Comparison of ENCODE assay signal across 8 cellular contexts in the genomic region with DNA sequence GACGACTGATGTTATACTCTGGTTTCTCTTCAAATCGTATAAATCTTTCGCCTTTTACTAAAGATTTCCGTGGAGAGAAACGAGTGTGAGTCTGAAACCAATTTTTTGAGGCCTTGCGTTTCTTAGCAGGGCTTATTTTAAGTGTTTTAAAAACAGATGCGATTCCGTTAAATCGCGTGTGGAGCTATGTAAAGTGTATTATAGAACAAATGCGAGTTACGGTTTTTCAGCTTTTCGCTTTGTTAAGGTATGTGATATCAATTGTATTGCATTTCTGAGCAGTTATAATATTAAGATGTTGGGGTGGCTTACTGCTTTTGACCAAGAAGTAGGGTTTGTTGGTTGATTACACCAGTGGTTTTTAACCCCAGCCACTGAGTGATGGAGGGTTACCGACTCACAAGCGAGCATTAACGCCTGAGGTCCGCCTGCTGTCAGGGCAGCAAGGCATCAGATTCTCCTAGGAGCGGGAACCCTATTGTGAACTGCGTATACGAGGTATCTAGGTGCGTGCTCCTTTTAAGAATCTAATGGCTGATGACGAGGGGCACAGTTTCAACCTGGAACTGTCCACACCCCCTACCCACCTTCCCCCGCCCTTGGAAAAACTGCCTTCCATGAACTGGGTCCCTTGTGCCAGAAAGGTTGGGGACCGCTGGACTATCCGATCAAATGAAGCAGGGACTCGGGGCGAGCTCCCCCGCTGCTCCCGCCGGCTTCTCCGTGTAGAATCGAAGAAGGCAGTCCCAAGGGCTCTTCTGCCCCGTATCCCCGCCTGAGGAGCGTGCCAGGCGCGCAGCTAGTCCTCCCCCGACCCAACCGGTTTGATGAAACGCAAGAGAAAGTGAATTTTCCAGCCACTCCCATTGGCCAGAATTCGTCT. TPM values are rescaled to one million over a fixed set of nuclear protein-coding genes. Genes with fewer than 3 reads are reported as not detected.
DNase-seq lines count a peak whose midpoint lies in the region; ATAC-seq and TF ChIP-seq lines count a peak whose summit lies in the region.

No MANE protein-coding gene starts in this region.

- H3K27me3 Mint-ChIP-seq in naive thymus-derived CD4-positive, alpha-beta T cell = peaks cover 0 to 36% (median 0%) of the 10 kb centered on the region in 5 donors

- no peaks in the 10 kb centered on the region for H3K27me3 ChIP-seq in DOHH2 (ENCODE audit: control insufficient read depth, low read length)
- H3K27me3 ChIP-seq in GM23248 (replicated peaks; ENCODE audit: insufficient read depth) = no peaks in the 10 kb centered on the region
- no peaks in the 10 kb centered on the region for H3K27me3 ChIP-seq in Karpas-422 (ENCODE audit: low read length)
- no peaks in the 10 kb centered on the region for H3K27me3 ChIP-seq in Peyer's patch
- H3K27me3 ChIP-seq in fibroblast of lung (ENCODE audit: control insufficient read depth, insufficient read depth, low read length) = no peaks in the 10 kb centered on the region
- H3K27me3 ChIP-seq in naive thymus-derived CD4-positive, alpha-beta T cell (ENCODE audit: control insufficient read depth in 2 of 2, insufficient read depth in 2 of 2, low read length in 2 of 2) = no peaks in the 10 kb centered on the region

- POLR2A ChIA-PET in naive thymus-derived CD4-positive, alpha-beta T cell (lab: Charles Lee) = interaction anchor here (0.6 to 5.7 kb wide), 50 partner anchors 9 to 896 kb away, joined by 3 to 83 read pairs (median 5); a partner anchor contains a TSS

- peak; percentile 93 to 99 for TF ChIP-seq POLR2A in Peyer's patch (IDR thresholded peaks at IDR 0.05)

- H3K4me1 ChIP-seq in DOHH2 (ENCODE audit: control insufficient read depth, low read length) (peaks cover 34% of the 10 kb centered on the region), GM23248 (ENCODE audit: insufficient read depth) (no peaks in the 10 kb centered on the region), Karpas-422 (ENCODE audit: low read length) (peaks cover 27% of the 10 kb centered on the region), Peyer's patch (peaks cover 0 to 13% (median 0%) of the 10 kb centered on the region in 4 donors), fibroblast of lung (ENCODE audit: control insufficient read depth, extremely low read depth, insufficient read depth, low read length) (no peaks in the 10 kb centered on the region)
- H3K4me1 ChIP-seq in naive thymus-derived CD4-positive, alpha-beta T cell (ENCODE audit: control insufficient read depth in 2 of 2, insufficient read depth in 2 of 2, low read length in 2 of 2) = peaks cover 19% of the 10 kb centered on the region in 2 donors

- H3K36me3 Mint-ChIP-seq in naive thymus-derived CD4-positive, alpha-beta T cell = peaks cover 0 to 4% (median 0%) of the 10 kb centered on the region in 5 donors
- H3K36me3 Mint-ChIP-seq in stimulated activated effector memory CD8-positive, alpha-beta T cell treated with anti-CD3 and anti-CD28 coated beads, Interleukin-12 subunit alpha, Interleukin-12 subunit beta, amount 100 ng/mL, for 72 hours = peaks cover 58% of the 10 kb centered on the region

- CTCF ChIA-PET in naive thymus-derived CD4-positive, alpha-beta T cell (lab: Charles Lee) = interaction anchor here (0.6 to 1.5 kb wide), 5 partner anchors 35 to 258 kb away, joined by 3 to 4 read pairs (median 4); no protein-coding TSS in a partner anchor

- WGBS in GM23248 (ENCODE audit: low coverage in 1 of 2, low lambda C conversion rate in 2 of 2, missing lambda C conversion rate in 2 of 2), 2 experiments = 1% methylated on average over 40 of the region's 41 CpGs

- H2AFZ ChIP-seq in GM23248 (peak overlapping the region; percentile 59), Karpas-422 (ENCODE audit: low read length) (peak overlapping the region; percentile 52; the same call in 1 of the 2 replicates), fibroblast of lung (ENCODE audit: low read length) (no peak overlapping the region)

- H3F3A ChIP-seq in DOHH2 (ENCODE audit: control insufficient read depth, insufficient read depth) (peaks cover 12% of the 10 kb centered on the region), GM23248 (ENCODE audit: insufficient read depth) (peaks cover 9% of the 10 kb centered on the region)

- H3K79me2 ChIP-seq in DOHH2 (ENCODE audit: control insufficient read depth, low read length) = no peaks in the 10 kb centered on the region
- H3K79me2 ChIP-seq in GM23248 (ENCODE audit: insufficient read depth) = no peaks in the 10 kb centered on the region
- H3K79me2 ChIP-seq in Karpas-422 (ENCODE audit: low read length) = no peaks in the 10 kb centered on the region
- H3K79me2 ChIP-seq in fibroblast of lung (ENCODE audit: control insufficient read depth, insufficient read depth, low read length) = no peaks in the 10 kb centered on the region

- H3K9me3 Mint-ChIP-seq in naive thymus-derived CD4-positive, alpha-beta T cell = peaks cover 0 to 20% (median 0%) of the 10 kb centered on the region in 11 donors
- H3K9me3 Mint-ChIP-seq in stimulated activated effector memory CD8-positive, alpha-beta T cell treated with anti-CD3 and anti-CD28 coated beads, Interleukin-12 subunit alpha, Interleukin-12 subunit beta, amount 100 ng/mL, for 72 hours = no peaks in the 10 kb centered on the region

- H3K4me3 ChIP-seq in DOHH2 (ENCODE audit: low read length) (peak overlapping the region; percentile 75), GM23248 (peak overlapping the region; percentile 71), Karpas-422 (ENCODE audit: low read length) (peak overlapping the region; percentile 75), Peyer's patch (peak overlapping the region; percentile 59 to 80 (median 62)), fibroblast of lung (replicated peaks in 1 of 4; ENCODE audit: control extremely low read depth in 1 of 4, insufficient read depth in 1 of 4, low read depth in 3 of 4, low read length in 4 of 4) (peak overlapping the region; percentile 18 to 68 (median 52))
- H3K4me3 ChIP-seq in naive thymus-derived CD4-positive, alpha-beta T cell (ENCODE audit: low read length) = peak overlapping the region; percentile 92

- H3K27ac Mint-ChIP-seq in naive thymus-derived CD4-positive, alpha-beta T cell = peak overlapping the region; percentile 99 to 100 (median 100)
- peak overlapping the region; percentile 100 for H3K27ac Mint-ChIP-seq in stimulated activated effector memory CD8-positive, alpha-beta T cell treated with anti-CD3 and anti-CD28 coated beads, Interleukin-12 subunit alpha, Interleukin-12 subunit beta, amount 100 ng/mL, for 72 hours

- DNase-seq in GM23248 (peak; percentile 97), Karpas-422 (peak; percentile 98), Peyer's patch (peak; percentile 87 to 96 (median 90)), fibroblast of lung (ENCODE audit: low read depth in 2 of 2) (peak; percentile 98 to 99)
- peak; percentile 64 to 67 for DNase-seq in activated T-helper 1 cell treated with anti-CD3 and anti-CD28 coated beads, Interleukin-2, amount 50 U/mL, for 16 hours (ENCODE audit: low read depth in 1 of 2, low spot score in 1 of 2)
- peak; percentile 60 to 95 (median 91) for DNase-seq in naive thymus-derived CD4-positive, alpha-beta T cell
- peak; percentile 60 to 91 for DNase-seq in stimulated activated effector memory CD8-positive, alpha-beta T cell treated with anti-CD3 and anti-CD28 coated beads, Interleukin-12 subunit alpha, Interleukin-12 subunit beta, amount 100 ng/mL, for 72 hours (ENCODE audit: low spot score in 2 of 2)

- H3K9ac ChIP-seq in GM23248 (peak overlapping the region; percentile 95), Karpas-422 (ENCODE audit: low read length) (peak overlapping the region; percentile 87), fibroblast of lung (ENCODE audit: insufficient read depth, low read length) (peak overlapping the region; percentile 82)

- TF ChIP-seq CTCF in DOHH2 (IDR thresholded peaks at IDR 0.05; ENCODE audit: low read depth, low read length, poor library complexity, severe bottlenecking) (no peak), Peyer's patch (IDR thresholded peaks at IDR 0.05) (peak in 1 of 6 experiments; percentile 17), fibroblast of lung (conservative IDR thresholded peaks at IDR 0.05 in 1 of 2, IDR thresholded peaks at IDR 0.05 in 1 of 2; ENCODE audit: low read depth in 1 of 2, low read length in 2 of 2) (no peak)

- H3K27ac ChIP-seq in DOHH2 (ENCODE audit: low read depth, low read length) (peak overlapping the region; percentile 94), GM23248 (peak overlapping the region; percentile 99), Karpas-422 (ENCODE audit: low read length) (peak overlapping the region; percentile 94), Peyer's patch (peak overlapping the region; percentile 94 to 100 (median 96)), fibroblast of lung (ENCODE audit: insufficient read depth, low read length) (peak overlapping the region; percentile 94)
- peak overlapping the region; percentile 99 for H3K27ac ChIP-seq in naive thymus-derived CD4-positive, alpha-beta T cell (ENCODE audit: low read depth, low read length)

- H3K4me2 ChIP-seq in DOHH2 (ENCODE audit: low read length) (peak overlapping the region; percentile 84), GM23248 (ENCODE audit: unreplicated experiment) (peak overlapping the region; percentile 90), Karpas-422 (ENCODE audit: low read depth, low read length, poor library complexity, severe bottlenecking) (peak overlapping the region; percentile 95), fibroblast of lung (ENCODE audit: extremely low read depth, insufficient read depth, low read length) (peak overlapping the region; percentile 90)

- no peaks in the 10 kb centered on the region for H3K9me2 ChIP-seq in DOHH2 (replicated peaks; ENCODE audit: control insufficient read depth, low read length)
- no peaks in the 10 kb centered on the region for H3K9me2 ChIP-seq in GM23248 (ENCODE audit: insufficient read depth)
- H3K9me2 ChIP-seq in Karpas-422 (replicated peaks; ENCODE audit: insufficient read depth, low read length) = no peaks in the 10 kb centered on the region

- no peaks in the 10 kb centered on the region for H4K20me1 ChIP-seq in DOHH2 (ENCODE audit: control insufficient read depth, insufficient read depth, low read depth, low read length)
- H4K20me1 ChIP-seq in GM23248 (ENCODE audit: insufficient read depth) = no peaks in the 10 kb centered on the region
- no peaks in the 10 kb centered on the region for H4K20me1 ChIP-seq in Karpas-422 (ENCODE audit: insufficient read depth, low read depth, low read length)
- no peaks in the 10 kb centered on the region for H4K20me1 ChIP-seq in fibroblast of lung (ENCODE audit: control insufficient read depth, extremely low read depth, insufficient read depth, low read length)

- ATAC-seq in naive thymus-derived CD4-positive, alpha-beta T cell = peak; percentile 69
- peak; percentile 78 for ATAC-seq in stimulated activated effector memory CD8-positive, alpha-beta T cell treated with anti-CD3 and anti-CD28 coated beads, Interleukin-12 subunit alpha, Interleukin-12 subunit beta, amount 100 ng/mL, for 72 hours

- in situ Hi-C loops in GM23248 (cut with MboI) = no loop called here

- no peaks in the 10 kb centered on the region for H3K9me3 ChIP-seq in DOHH2 (ENCODE audit: control insufficient read depth, insufficient read depth, low read length)
- no peaks in the 10 kb centered on the region for H3K9me3 ChIP-seq in GM23248 (ENCODE audit: low read depth)
- H3K9me3 ChIP-seq in Karpas-422 (ENCODE audit: low read length) = no peaks in the 10 kb centered on the region
- no peaks in the 10 kb centered on the region for H3K9me3 ChIP-seq in Peyer's patch
- no peaks in the 10 kb centered on the region for H3K9me3 ChIP-seq in fibroblast of lung (ENCODE audit: control insufficient read depth, insufficient read depth, low read depth, low read length)
- peaks cover 0 to 4% (median 0%) of the 10 kb centered on the region in 3 experiments for H3K9me3 ChIP-seq in naive thymus-derived CD4-positive, alpha-beta T cell (ENCODE audit: control insufficient read depth in 2 of 3, low read length in 3 of 3)

- peak overlapping the region; percentile 92 to 97 (median 94) for H3K4me3 Mint-ChIP-seq in naive thymus-derived CD4-positive, alpha-beta T cell
- H3K4me3 Mint-ChIP-seq in stimulated activated effector memory CD8-positive, alpha-beta T cell treated with anti-CD3 and anti-CD28 coated beads, Interleukin-12 subunit alpha, Interleukin-12 subunit beta, amount 100 ng/mL, for 72 hours = peak overlapping the region; percentile 88

- no peaks in the 10 kb centered on the region for H3K36me3 ChIP-seq in DOHH2 (ENCODE audit: control insufficient read depth, low read length)
- no peaks in the 10 kb centered on the region for H3K36me3 ChIP-seq in GM23248 (ENCODE audit: low read depth)
- H3K36me3 ChIP-seq in Karpas-422 (ENCODE audit: insufficient read depth, low read length) = no peaks in the 10 kb centered on the region
- H3K36me3 ChIP-seq in Peyer's patch = no peaks in the 10 kb centered on the region
- no peaks in the 10 kb centered on the region for H3K36me3 ChIP-seq in fibroblast of lung (ENCODE audit: control insufficient read depth, insufficient read depth, low read length)
- no peaks in the 10 kb centered on the region for H3K36me3 ChIP-seq in naive thymus-derived CD4-positive, alpha-beta T cell (ENCODE audit: control insufficient read depth in 2 of 3, insufficient read depth in 3 of 3, low read length in 3 of 3)

- intact Hi-C loops in naive thymus-derived CD4-positive, alpha-beta T cell (cut with micrococcal nuclease) = loop anchor here (1.0 to 5.0 kb wide), 12 partner anchors 18 to 896 kb away; a partner anchor contains a TSS

- peaks cover 9 to 45% (median 34%) of the 10 kb centered on the region in 7 donors for H3K4me1 Mint-ChIP-seq in naive thymus-derived CD4-positive, alpha-beta T cell
- peaks cover 44% of the 10 kb centered on the region for H3K4me1 Mint-ChIP-seq in stimulated activated effector memory CD8-positive, alpha-beta T cell treated with anti-CD3 and anti-CD28 coated beads, Interleukin-12 subunit alpha, Interleukin-12 subunit beta, amount 100 ng/mL, for 72 hours

RNA-seq across cellular contexts. Expression of a gene that starts 17.8 kb away (rescaled TPM):
- 100 and 116 TPM in 2 replicates for total RNA-seq in GM23248 (2014; rRNA removed; shearing (Covaris generic))
- polyA plus RNA-seq in GM23248 (2016; fragmentation: Nextera tagmentation; extraction: Ambion mirVana) (10.5 and 10.7 TPM in 2 replicates), fibroblast of lung (31.7 and 35.3 TPM in 2 replicates)
- 48.4 and 94.6 TPM in 2 replicates for total RNA-seq in Karpas-422 (2014; rRNA removed; shearing (Covaris generic); ENCODE audit: low replicate concordance)
- total RNA-seq in Peyer's patch (100 to 1,000 TPM in 3 of 4 donors, 10 to 100 TPM in 1; 80.9 to 400 (median 278) TPM), fibroblast of lung (38.8 and 39.3 TPM in 2 replicates)
- polyA plus RNA-seq in fibroblast of lung (2012) = 35.4 and 42.0 TPM in 2 replicates
- polyA minus RNA-seq in fibroblast of lung (ENCODE audit: low replicate concordance) = 45.1 and 46.2 TPM in 2 replicates
- total RNA-seq in naive thymus-derived CD4-positive, alpha-beta T cell = 10 to 100 TPM; 13.3 to 38.1 (median 27.2) TPM
- polyA plus RNA-seq in naive thymus-derived CD4-positive, alpha-beta T cell = 10 to 100 TPM; 19.8 to 37.9 TPM

RNA-seq across cellular contexts. Expression of a gene that starts 26.1 kb away (rescaled TPM):
- total RNA-seq in GM23248 (2014; rRNA removed; shearing (Covaris generic)) = 633 and 640 TPM in 2 replicates
- polyA plus RNA-seq in GM23248 (2016; fragmentation: Nextera tagmentation; extraction: Ambion mirVana) (443 and 482 TPM in 2 replicates), fibroblast of lung (162 and 278 TPM in 2 replicates)
- total RNA-seq in Karpas-422 (2014; rRNA removed; shearing (Covaris generic); ENCODE audit: low replicate concordance) = 35.9 and 55.3 TPM in 2 replicates
- total RNA-seq in Peyer's patch (10 to 100 TPM; 23.9 to 75.2 (median 47.0) TPM), fibroblast of lung (137 and 210 TPM in 2 replicates)
- 168 and 325 TPM in 2 replicates for polyA plus RNA-seq in fibroblast of lung (2012)
- polyA minus RNA-seq in fibroblast of lung (ENCODE audit: low replicate concordance) = 207 and 472 TPM in 2 replicates
- 10 to 100 TPM in 2 of 5 experiments, 1 to 10 TPM in 3; 3.6 to 24.2 (median 4.8) TPM for total RNA-seq in naive thymus-derived CD4-positive, alpha-beta T cell
- 1 to 10 TPM; 1.8 to 2.7 TPM for polyA plus RNA-seq in naive thymus-derived CD4-positive, alpha-beta T cell

RNA-seq across cellular contexts. Expression of a gene that starts 49.6 kb away (rescaled TPM):
- not detected in 2 replicates for total RNA-seq in GM23248 (2014; rRNA removed; shearing (Covaris generic))
- polyA plus RNA-seq in GM23248 (2016; fragmentation: Nextera tagmentation; extraction: Ambion mirVana) = not detected in 2 replicates
- not detected in 2 replicates for total RNA-seq in Karpas-422 (2014; rRNA removed; shearing (Covaris generic); ENCODE audit: low replicate concordance)
- not detected for total RNA-seq in Peyer's patch
- not detected in 2 replicates for total RNA-seq in fibroblast of lung
- polyA plus RNA-seq in fibroblast of lung = not detected in 2 replicates
- not detected in 2 replicates for polyA plus RNA-seq in fibroblast of lung (2012)
- not detected in 2 replicates for polyA minus RNA-seq in fibroblast of lung (ENCODE audit: low replicate concordance)
- total RNA-seq in naive thymus-derived CD4-positive, alpha-beta T cell = not detected
- polyA plus RNA-seq in naive thymus-derived CD4-positive, alpha-beta T cell = not detected

Comparison
In these comparisons a context has a peak if more than half of its experiments do, and no peak if none do; other contexts are left out.
1. Peak in every context shown above with its lines: DNase-seq, ATAC-seq, H3K4me3 ChIP-seq and H3K27ac ChIP-seq.